8 cellular contexts compared by ENCODE assay signal in the genomic region with DNA sequence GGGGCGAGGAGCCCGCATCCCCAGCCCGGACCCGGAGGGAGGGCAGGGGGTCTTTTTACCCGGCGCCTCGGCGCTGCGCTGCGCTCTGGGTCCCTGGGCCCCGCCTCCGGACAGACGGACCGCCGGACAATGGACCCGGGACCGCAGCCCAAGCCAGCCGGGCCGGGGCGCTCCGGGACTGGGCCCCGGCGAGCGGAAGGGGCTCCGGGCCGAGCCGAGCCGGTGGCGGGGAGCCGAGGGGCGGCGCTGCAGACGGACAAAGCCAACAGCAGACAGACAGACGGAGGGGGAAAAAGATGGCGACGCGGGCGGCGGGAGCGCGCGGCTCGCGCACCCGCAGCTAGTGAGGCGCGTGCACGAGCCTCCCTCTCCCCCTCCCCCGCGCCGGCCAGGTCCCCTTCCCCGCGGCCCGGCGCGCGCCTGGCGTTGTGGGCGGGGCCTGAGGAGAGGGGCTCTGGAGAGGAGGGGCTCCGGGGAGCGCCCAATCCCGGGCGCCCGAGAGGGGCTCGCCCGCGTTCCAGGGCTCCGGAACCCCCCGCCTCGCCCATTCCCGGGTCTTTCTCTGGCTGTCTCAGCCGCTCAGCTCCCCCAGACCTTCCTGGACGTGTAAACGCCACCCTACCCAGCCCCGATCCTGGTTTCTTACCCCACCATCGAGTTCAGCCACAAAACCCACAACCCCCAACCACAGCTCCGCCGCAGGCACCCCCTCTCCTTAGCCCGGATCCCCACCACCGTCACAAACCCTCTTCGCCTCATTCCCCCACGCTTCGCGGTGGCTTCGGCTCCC. TPM values are rescaled to one million over a fixed set of nuclear protein-coding genes. Genes with fewer than 3 reads are reported as not detected.
DNase-seq lines count a peak whose midpoint lies in the region; ATAC-seq and TF ChIP-seq lines count a peak whose summit lies in the region.

A gene with protein sequence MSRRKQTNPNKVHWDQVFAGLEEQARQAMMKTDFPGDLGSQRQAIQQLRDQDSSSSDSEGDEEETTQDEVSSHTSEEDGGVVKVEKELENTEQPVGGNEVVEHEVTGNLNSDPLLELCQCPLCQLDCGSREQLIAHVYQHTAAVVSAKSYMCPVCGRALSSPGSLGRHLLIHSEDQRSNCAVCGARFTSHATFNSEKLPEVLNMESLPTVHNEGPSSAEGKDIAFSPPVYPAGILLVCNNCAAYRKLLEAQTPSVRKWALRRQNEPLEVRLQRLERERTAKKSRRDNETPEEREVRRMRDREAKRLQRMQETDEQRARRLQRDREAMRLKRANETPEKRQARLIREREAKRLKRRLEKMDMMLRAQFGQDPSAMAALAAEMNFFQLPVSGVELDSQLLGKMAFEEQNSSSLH (minus strand): TSS at position 334 of the 790 bp plus-strand sequence. CDS start 4,236 bp downstream, outside the sequence.

- peak within 1 kb of the TSS; percentile 90 for H3K27ac ChIP-seq in A673 (ENCODE audit: low read depth, low read length, poor library complexity, severe bottlenecking)

- H3K4me3 ChIP-seq in A673 (ENCODE audit: low read depth, low read length, poor library complexity, severe bottlenecking) = peak within 1 kb of the TSS; percentile 99

- peak within 1 kb of the TSS; percentile 90 for H3K27ac Mint-ChIP-seq in activated CD4-positive, alpha-beta T cell treated with anti-CD3 and anti-CD28 coated beads, Interleukin-2, amount 10 ng/mL, durations not matched to agents 24 days and 14 days

- CTCF ChIA-PET in A673 (lab: Charles Lee) = interaction anchor here (0.7 to 1.2 kb wide), 3 partner anchors 9 to 77 kb away, joined by 3 to 7 read pairs (median 5); no protein-coding TSS in a partner anchor

- H3K36me3 Mint-ChIP-seq in activated CD4-positive, alpha-beta T cell treated with anti-CD3 and anti-CD28 coated beads, Interleukin-2, amount 10 ng/mL, durations not matched to agents 24 days and 14 days (ENCODE audit: low read depth) = peaks cover 12% of the 10 kb centered on the region

- H3K9me3 ChIP-seq in A673 (ENCODE audit: low read depth, low read length, poor library complexity, severe bottlenecking) = no peaks in the 10 kb centered on the region

- POLR2A ChIA-PET in A673 (lab: Charles Lee; ENCODE audit: low non-redundant PET) = no interaction called here

- TF ChIP-seq CTCF in A673 (conservative IDR thresholded peaks at IDR 0.05; ENCODE audit: low read depth, low read length) = no peak; the same call in 1 of the 2 replicates

- peak within 1 kb of the TSS; percentile 93 for H3K4me3 Mint-ChIP-seq in activated CD4-positive, alpha-beta T cell treated with anti-CD3 and anti-CD28 coated beads, Interleukin-2, amount 10 ng/mL, durations not matched to agents 24 days and 14 days

- DNase-seq in A673 (ENCODE audit: low spot score) (peak; percentile 94), NCI-H446 (lab: John Stamatoyannopoulos, UW) (peak; percentile 50 to 82), dedifferentiated amniotic fluid mesenchymal stem cell (ENCODE audit: extremely low spot score) (peak; percentile 63), left lobe of liver (ENCODE audit: low spot score) (peak; percentile 75)
- DNase-seq in activated CD4-positive, alpha-beta T cell treated with anti-CD3 and anti-CD28 coated beads, Interleukin-2, amount 10 ng/mL, durations not matched to agents 24 days and 14 days = peak; percentile 92
- DNase-seq in stimulated activated CD4-positive, alpha-beta T cell treated with anti-CD3 and anti-CD28 coated beads, Interleukin-2, amount 100 ng/mL, for 4 hours (ENCODE audit: low read depth) = peak; percentile 55

- BruUV-seq in A673 (replicated peaks; lab: Mats Ljungman, UMichigan) = no TSS peak

- intact Hi-C loops in A673 (cut with micrococcal nuclease; ENCODE audit: unreplicated experiment) = loop anchor here (1.0 kb wide), 1 partner anchor 11 kb away; a partner anchor contains a TSS
- intact Hi-C loops in activated CD4-positive, alpha-beta T cell treated with anti-CD3 and anti-CD28 coated beads, Interleukin-2, amount 10 ng/mL, durations not matched to agents 24 days and 14 days (cut with micrococcal nuclease) = loop anchor here (1.0 to 10.0 kb wide), 5 partner anchors 11 to 319 kb away; a partner anchor contains a TSS

- peaks cover 13% of the 10 kb centered on the region for H3K27me3 Mint-ChIP-seq in activated CD4-positive, alpha-beta T cell treated with anti-CD3 and anti-CD28 coated beads, Interleukin-2, amount 10 ng/mL, durations not matched to agents 24 days and 14 days

- H3K9me3 Mint-ChIP-seq in activated CD4-positive, alpha-beta T cell treated with anti-CD3 and anti-CD28 coated beads, Interleukin-2, amount 10 ng/mL, durations not matched to agents 24 days and 14 days = no peaks in the 10 kb centered on the region

- peaks cover 7% of the 10 kb centered on the region for H3K4me1 ChIP-seq in A673 (ENCODE audit: insufficient read depth, low read length, poor library complexity, severe bottlenecking)

- ATAC-seq in GM18520 (IDR thresholded peaks at IDR 0.05; ENCODE audit: unreplicated experiment) (peak; percentile 29), HG03064 (IDR thresholded peaks at IDR 0.05; ENCODE audit: low read depth, unreplicated experiment) (peak; percentile 57), left lobe of liver (peak; percentile 91)

- H3K4me1 Mint-ChIP-seq in activated CD4-positive, alpha-beta T cell treated with anti-CD3 and anti-CD28 coated beads, Interleukin-2, amount 10 ng/mL, durations not matched to agents 24 days and 14 days = peaks cover 39% of the 10 kb centered on the region

- peaks cover 12% of the 10 kb centered on the region for H3K36me3 ChIP-seq in A673 (ENCODE audit: insufficient read depth, low read length, poor library complexity, severe bottlenecking)

- no peaks in the 10 kb centered on the region for H3K27me3 ChIP-seq in A673 (replicated peaks; ENCODE audit: insufficient read depth, low read depth, low read length, poor library complexity)

RNA-seq across cellular contexts. Expression of the gene that starts here (rescaled TPM):
- total RNA-seq in A673 (2021) = 11.1 and 17.9 TPM in 2 replicates
- total RNA-seq in activated CD4-positive, alpha-beta T cell treated with anti-CD3 and anti-CD28 coated beads, Interleukin-2, amount 10 ng/mL, durations not matched to agents 24 days and 14 days = 5.9 and 6.5 TPM in 2 replicates
- 2.4 TPM for total RNA-seq in left lobe of liver

Comparison
In these comparisons a context has a peak if more than half of its experiments do, and no peak if none do; other contexts are left out.
1. Peak in every context shown above with its lines: DNase-seq, ATAC-seq, H3K4me3 ChIP-seq and H3K27ac ChIP-seq.
2. ATAC-seq: peak in every context shown above with its lines; median percentile 91 in left lobe of liver; 57 in HG03064; 29 in GM18520.